ENCODE assay signal across 19 cellular contexts in the genomic region with DNA sequence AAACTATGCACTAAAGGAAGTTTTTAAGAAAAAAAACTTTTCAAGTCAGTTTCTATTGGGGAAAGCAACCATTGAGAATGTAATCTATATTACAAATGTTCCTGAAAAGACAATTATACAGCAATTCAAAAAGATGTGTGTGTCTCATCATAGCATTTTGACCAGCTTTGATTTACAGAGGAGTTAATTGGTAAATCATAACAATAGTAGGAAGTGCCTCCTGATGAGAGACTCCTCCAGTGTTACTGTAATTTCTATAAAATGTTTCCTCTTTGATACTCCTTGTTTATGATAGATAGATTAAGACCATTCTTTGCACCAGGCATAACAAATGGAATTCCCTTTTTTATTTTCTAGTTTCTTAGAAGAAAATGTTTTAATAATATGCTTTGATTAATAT.
A peak's percentile ranks its signal among the peaks of the same experiment; 100 is the strongest.
DNase-seq lines count a peak whose midpoint lies in the region; ATAC-seq and TF ChIP-seq lines count a peak whose summit lies in the region.
"Had no signal": no experiment of that assay in that cellular context is flagged by ENCODE, and none has a peak within 500 bp of the region (broad histone marks: within the 10 kb centered on the region; RNA-seq: fewer than 3 reads in every experiment).

No MANE protein-coding gene starts in this region.

- H3K36me3 ChIP-seq in GM23338 (ENCODE audit: insufficient read depth): no peaks in the 10 kb centered on the region
- H3K36me3 ChIP-seq: BE2C, BLaER1 had no signal

- no peaks in the 10 kb centered on the region for H3K27me3 Mint-ChIP-seq in GM23338 (ENCODE audit: insufficient read depth, low read depth, poor library complexity)
- no peaks in the 10 kb centered on the region for H3K27me3 Mint-ChIP-seq in endothelial cell (ENCODE audit: unreplicated experiment)
- H3K27me3 Mint-ChIP-seq: CD4-positive, alpha-beta memory T cell; CD4-positive, CD25-positive, alpha-beta regulatory T cell; CD8-positive, alpha-beta memory T cell had no signal

- no peak overlapping the region for H3K4me3 ChIP-seq in GM23338
- H3K4me3 ChIP-seq: BLaER1 had no signal

- peaks cover 3% of the 10 kb centered on the region for H3K9me2 ChIP-seq in GM23338 (ENCODE audit: insufficient read depth)

- H3K27ac ChIP-seq in GM23338 (ENCODE audit: low read depth): no peak overlapping the region
- H3K27ac ChIP-seq: BLaER1 had no signal

- DNase-seq in GM23338 (ENCODE audit: low spot score) (no peak), NCI-H69 (lab: John Stamatoyannopoulos, UW) (peak; percentile 43), endothelial cell (ENCODE audit: low spot score) (no peak), lung microvascular endothelial cell (ENCODE audit: low read depth in 2 of 2) (peak; percentile 5 to 51), NCI-H1930 (lab: John Stamatoyannopoulos, UW) (no peak), activated T-cell treated with anti-CD3 and anti-CD28 coated beads for 4 hours (no peak)
- no peak for DNase-seq in stimulated activated CD4-positive, alpha-beta T cell treated with anti-CD3 and anti-CD28 coated beads, Interleukin-1b, Interleukin-23, amount 100 ng/mL, for 48 hours
- DNase-seq: 8988T; ACHN; BE2C; C1 segment of cervical spinal cord; CD4-positive, alpha-beta memory T cell; CD4-positive, CD25-positive, alpha-beta regulatory T cell; CD8-positive, alpha-beta memory T cell; COR-L47; DMS79 treated with DMSO at 0.1 percent for 48 hours; GF-D8 had no signal

- no peak for ATAC-seq in GM23338

- no peaks in the 10 kb centered on the region for H3K79me2 ChIP-seq in GM23338 (replicated peaks; ENCODE audit: insufficient read depth)

- H3K9me3 Mint-ChIP-seq in GM23338 (no peaks in the 10 kb centered on the region), endothelial cell (ENCODE audit: unreplicated experiment) (no peaks in the 10 kb centered on the region)

- H3K4me2 ChIP-seq in GM23338: no peak overlapping the region
- H3K4me2 ChIP-seq: BLaER1 had no signal

- no peaks in the 10 kb centered on the region for H3F3A ChIP-seq in GM23338 (replicated peaks; ENCODE audit: low read depth)

- no peaks in the 10 kb centered on the region for H3K36me3 Mint-ChIP-seq in GM23338 (ENCODE audit: low read depth)
- H3K36me3 Mint-ChIP-seq in endothelial cell (ENCODE audit: low read depth, unreplicated experiment): no peaks in the 10 kb centered on the region
- H3K36me3 Mint-ChIP-seq: CD14-positive monocyte; CD4-positive, alpha-beta memory T cell; CD4-positive, CD25-positive, alpha-beta regulatory T cell; CD8-positive, alpha-beta memory T cell had no signal

- 0 out of 2 replicates have a peak overlapping the region, but pooled peaks have one; percentile 45 for H3K27ac Mint-ChIP-seq in GM23338
- H3K27ac Mint-ChIP-seq in endothelial cell (ENCODE audit: unreplicated experiment): peak overlapping the region; percentile 62
- H3K27ac Mint-ChIP-seq: CD4-positive, alpha-beta memory T cell; CD4-positive, CD25-positive, alpha-beta regulatory T cell; CD8-positive, alpha-beta memory T cell had no signal

- H2AFZ ChIP-seq in GM23338: no peak overlapping the region

- TF ChIP-seq CTCF in GM23338 (conservative IDR thresholded peaks at IDR 0.05; ENCODE audit: low read depth in 2 of 2) (no peak), endothelial cell (IDR thresholded peaks at IDR 0.05; ENCODE audit: unreplicated experiment) (no peak)

- no peak overlapping the region for H3K4me3 Mint-ChIP-seq in GM23338
- H3K4me3 Mint-ChIP-seq in endothelial cell (ENCODE audit: unreplicated experiment): no peak overlapping the region
- H3K4me3 Mint-ChIP-seq: CD14-positive monocyte; CD4-positive, alpha-beta memory T cell; CD4-positive, CD25-positive, alpha-beta regulatory T cell; CD8-positive, alpha-beta memory T cell had no signal

- no peaks in the 10 kb centered on the region for H3K4me1 ChIP-seq in GM23338 (ENCODE audit: insufficient read depth)
- H3K4me1 ChIP-seq: BE2C, BLaER1 had no signal

- no peaks in the 10 kb centered on the region for H3K27me3 ChIP-seq in GM23338 (ENCODE audit: insufficient read depth)
- H3K27me3 ChIP-seq: BE2C, BLaER1 had no signal

- H4K20me1 ChIP-seq in GM23338 (replicated peaks; ENCODE audit: insufficient read depth): no peaks in the 10 kb centered on the region
- H4K20me1 ChIP-seq: BLaER1 had no signal

- H3K4me1 Mint-ChIP-seq in GM23338 (no peaks in the 10 kb centered on the region), endothelial cell (ENCODE audit: unreplicated experiment) (peaks cover 19% of the 10 kb centered on the region)
- H3K4me1 Mint-ChIP-seq: CD14-positive monocyte; CD4-positive, alpha-beta memory T cell; CD4-positive, CD25-positive, alpha-beta regulatory T cell; CD8-positive, alpha-beta memory T cell had no signal

TF ChIP-seq in GM23338, 12 proteins besides CTCF, POLR2A, EP300 and RAD21 (continues in another document):
- TF ChIP-seq POLR2AphosphoS5 (IDR thresholded peaks at IDR 0.05; ENCODE audit: low read depth) (no peak), STAT1 (IDR thresholded peaks at IDR 0.05; ENCODE audit: unreplicated experiment) (no peak), NANOG (IDR thresholded peaks at IDR 0.05; ENCODE audit: borderline replicate concordance) (no peak), EZH2phosphoT487 (IDR thresholded peaks at IDR 0.05; ENCODE audit: unreplicated experiment) (no peak), ZNF114 (CRISPR knock-in tag; IDR thresholded peaks at IDR 0.05) (no peak), ZNF462 (CRISPR knock-in tag; IDR thresholded peaks at IDR 0.05) (no peak), JUNB (IDR thresholded peaks at IDR 0.05; ENCODE audit: unreplicated experiment) (no peak)

Comparison
In these comparisons a context has a peak if more than half of its experiments do, and no peak if none do; other contexts are left out.
1. DNase-seq: peak in NCI-H69 (single experiment) and lung microvascular endothelial cell (2 of 2); none in GM23338 (single experiment), endothelial cell (single experiment), stimulated activated CD4-positive, alpha-beta T cell treated with anti-CD3 and anti-CD28 coated beads, Interleukin-1b, Interleukin-23, amount 100 ng/mL, for 48 hours (single experiment), NCI-H1930 (0 of 2) and activated T-cell treated with anti-CD3 and anti-CD28 coated beads for 4 hours (single experiment).